In genomic region chr6:31826793-31827285, GRCh38 we compare ENCODE assay signal across 8 cellular contexts. TPM values are rescaled to one million over a fixed set of nuclear protein-coding genes. Genes with fewer than 3 reads are reported as not detected.
A peak's percentile ranks its signal among the peaks of the same experiment; 100 is the strongest.
DNase-seq lines count a peak whose midpoint lies in the region; ATAC-seq and TF ChIP-seq lines count a peak whose summit lies in the region.

No MANE protein-coding gene starts in this region.

- H3K9me3 Mint-ChIP-seq in activated CD4-positive, alpha-beta T cell treated with anti-CD3 and anti-CD28 coated beads, Interleukin-2, amount 10 ng/mL, durations not matched to agents 24 days and 14 days: no peaks in the 10 kb centered on the region
- no peaks in the 10 kb centered on the region for H3K9me3 Mint-ChIP-seq in activated T-cell treated with anti-CD3 and anti-CD28 coated beads, Interleukin-2, amount 50 U/mL, for 72 hours
- no peaks in the 10 kb centered on the region for H3K9me3 Mint-ChIP-seq in neural progenitor cell

- H3K27me3 ChIP-seq in Karpas-422 (ENCODE audit: low read length) (no peaks in the 10 kb centered on the region), neural progenitor cell (peaks cover 4% of the 10 kb centered on the region)

- intact Hi-C loops in activated CD4-positive, alpha-beta T cell treated with anti-CD3 and anti-CD28 coated beads, Interleukin-2, amount 10 ng/mL, durations not matched to agents 24 days and 14 days (cut with micrococcal nuclease): loop anchor here (2.0 to 10.0 kb wide), 4 partner anchors 20 to 332 kb away; partner anchors contain the start of genes LSM2, LTA, MICB and TNF

- peak overlapping the region; percentile 87 for H3K4me3 Mint-ChIP-seq in activated CD4-positive, alpha-beta T cell treated with anti-CD3 and anti-CD28 coated beads, Interleukin-2, amount 10 ng/mL, durations not matched to agents 24 days and 14 days
- peak overlapping the region; percentile 90 to 94 for H3K4me3 Mint-ChIP-seq in activated T-cell treated with anti-CD3 and anti-CD28 coated beads, Interleukin-2, amount 50 U/mL, for 72 hours
- peak overlapping the region; percentile 89 for H3K4me3 Mint-ChIP-seq in neural progenitor cell

- H2AFZ ChIP-seq in Karpas-422 (ENCODE audit: low read length) (peak overlapping the region; percentile 72), neural progenitor cell (replicated peaks) (peak overlapping the region; percentile 48)

- peaks cover 43% of the 10 kb centered on the region for H3F3A ChIP-seq in neural progenitor cell (ENCODE audit: low read depth)

- TF ChIP-seq CTCF in fibroblast of villous mesenchyme (IDR thresholded peaks at IDR 0.05; ENCODE audit: insufficient read depth, low read depth, low read length) (no peak), neural progenitor cell (IDR thresholded peaks at IDR 0.05) (no peak)

- peaks cover 34% of the 10 kb centered on the region for H3K4me1 ChIP-seq in Karpas-422 (ENCODE audit: low read length)
- H3K4me1 ChIP-seq in neural progenitor cell: peaks cover 8% of the 10 kb centered on the region

- H3K9me3 ChIP-seq in Karpas-422 (ENCODE audit: low read length) (no peaks in the 10 kb centered on the region), neural progenitor cell (ENCODE audit: low read depth) (no peaks in the 10 kb centered on the region)

- H3K4me1 Mint-ChIP-seq in activated CD4-positive, alpha-beta T cell treated with anti-CD3 and anti-CD28 coated beads, Interleukin-2, amount 10 ng/mL, durations not matched to agents 24 days and 14 days: peaks cover 40% of the 10 kb centered on the region
- H3K4me1 Mint-ChIP-seq in activated T-cell treated with anti-CD3 and anti-CD28 coated beads, Interleukin-2, amount 50 U/mL, for 72 hours (ENCODE audit: low read depth): peaks cover 59% of the 10 kb centered on the region
- H3K4me1 Mint-ChIP-seq in neural progenitor cell: peaks cover 50% of the 10 kb centered on the region

- H4K20me1 ChIP-seq in Karpas-422 (ENCODE audit: insufficient read depth, low read depth, low read length): no peaks in the 10 kb centered on the region
- no peaks in the 10 kb centered on the region for H4K20me1 ChIP-seq in neural progenitor cell (ENCODE audit: low read depth)

- H3K9me2 ChIP-seq in Karpas-422 (replicated peaks; ENCODE audit: insufficient read depth, low read length): no peaks in the 10 kb centered on the region

- H3K9ac ChIP-seq in Karpas-422 (ENCODE audit: low read length) (peak overlapping the region; percentile 79), neural progenitor cell (no peak overlapping the region)

- H3K4me2 ChIP-seq in Karpas-422 (ENCODE audit: low read depth, low read length, poor library complexity, severe bottlenecking) (peak overlapping the region; percentile 99), neural progenitor cell (peak overlapping the region; percentile 79)

- peak overlapping the region; percentile 70 for H3K27ac ChIP-seq in Karpas-422 (ENCODE audit: low read length)
- H3K27ac ChIP-seq in neural progenitor cell: peak overlapping the region; percentile 73

- H3K79me2 ChIP-seq in Karpas-422 (ENCODE audit: low read length) (peaks cover 30% of the 10 kb centered on the region), neural progenitor cell (ENCODE audit: low read depth) (peaks cover 24% of the 10 kb centered on the region)

- H3K27me3 Mint-ChIP-seq in activated CD4-positive, alpha-beta T cell treated with anti-CD3 and anti-CD28 coated beads, Interleukin-2, amount 10 ng/mL, durations not matched to agents 24 days and 14 days: no peaks in the 10 kb centered on the region
- no peaks in the 10 kb centered on the region for H3K27me3 Mint-ChIP-seq in activated T-cell treated with anti-CD3 and anti-CD28 coated beads, Interleukin-2, amount 50 U/mL, for 72 hours (ENCODE audit: low read depth)
- H3K27me3 Mint-ChIP-seq in neural progenitor cell (ENCODE audit: insufficient read depth, low read depth): peaks cover 2% of the 10 kb centered on the region

- no peak for DNase-seq in activated CD4-positive, alpha-beta T cell treated with anti-CD3 and anti-CD28 coated beads, Interleukin-2, amount 10 ng/mL, durations not matched to agents 24 days and 14 days
- DNase-seq in activated CD4-positive, alpha-beta T cell treated with anti-CD3 and anti-CD28 coated beads for 1 hour: no peak
- DNase-seq in Karpas-422: no peak
- DNase-seq in activated T-cell treated with anti-CD3 and anti-CD28 coated beads, Interleukin-2, amount 50 U/mL, for 72 hours: peak; percentile 62
- peak; percentile 87 for DNase-seq in fibroblast of villous mesenchyme (ENCODE audit: low read depth)
- DNase-seq in neural progenitor cell (ENCODE audit: low spot score): peak; percentile 57
- no peak for DNase-seq in ecto neural progenitor cell (ENCODE audit: low spot score)

- H3K4me3 ChIP-seq in Karpas-422 (ENCODE audit: low read length) (peak overlapping the region; percentile 71), fibroblast of villous mesenchyme (ENCODE audit: low read depth, low read length) (peak overlapping the region; percentile 54), neural progenitor cell (peak overlapping the region; percentile 47)

- peak overlapping the region; percentile 93 for H3K27ac Mint-ChIP-seq in activated CD4-positive, alpha-beta T cell treated with anti-CD3 and anti-CD28 coated beads, Interleukin-2, amount 10 ng/mL, durations not matched to agents 24 days and 14 days
- peak overlapping the region; percentile 89 for H3K27ac Mint-ChIP-seq in activated T-cell treated with anti-CD3 and anti-CD28 coated beads, Interleukin-2, amount 50 U/mL, for 72 hours
- peak overlapping the region; percentile 99 for H3K27ac Mint-ChIP-seq in neural progenitor cell

- H3K36me3 ChIP-seq in Karpas-422 (ENCODE audit: insufficient read depth, low read length): no peaks in the 10 kb centered on the region
- H3K36me3 ChIP-seq in neural progenitor cell: no peaks in the 10 kb centered on the region

- H3K36me3 Mint-ChIP-seq in activated CD4-positive, alpha-beta T cell treated with anti-CD3 and anti-CD28 coated beads, Interleukin-2, amount 10 ng/mL, durations not matched to agents 24 days and 14 days (ENCODE audit: low read depth): peaks cover 15% of the 10 kb centered on the region
- peaks cover 2 to 4% of the 10 kb centered on the region in 2 donors for H3K36me3 Mint-ChIP-seq in activated T-cell treated with anti-CD3 and anti-CD28 coated beads, Interleukin-2, amount 50 U/mL, for 72 hours (ENCODE audit: insufficient read depth in 2 of 2)
- no peaks in the 10 kb centered on the region for H3K36me3 Mint-ChIP-seq in neural progenitor cell

- peak; percentile 12 to 16 for ATAC-seq in activated T-cell treated with anti-CD3 and anti-CD28 coated beads, Interleukin-2, amount 50 U/mL, for 72 hours (replicated peaks in 1 of 2)
- ATAC-seq in GM19328 (IDR thresholded peaks at IDR 0.05; ENCODE audit: unreplicated experiment): no peak

RNA-seq across cellular contexts. Expression of gene HSPA1B, which starts 0.7 kb away (rescaled TPM):
- 156 and 161 TPM in 2 replicates for total RNA-seq in activated CD4-positive, alpha-beta T cell treated with anti-CD3 and anti-CD28 coated beads, Interleukin-2, amount 10 ng/mL, durations not matched to agents 24 days and 14 days
- 78.6 and 143 TPM in 2 replicates for total RNA-seq in Karpas-422 (2014; rRNA removed; shearing (Covaris generic); ENCODE audit: low replicate concordance)
- total RNA-seq in activated T-cell treated with anti-CD3 and anti-CD28 coated beads, Interleukin-2, amount 50 U/mL, for 72 hours: 10 to 100 TPM; 31.6 to 44.9 TPM
- total RNA-seq in fibroblast of villous mesenchyme: 84.4 and 148 TPM in 2 replicates
- 35.3 and 65.1 TPM in 2 replicates for total RNA-seq in neural progenitor cell (ENCODE audit: low replicate concordance)

RNA-seq across cellular contexts. Expression of gene HSPA1A, which starts 11.5 kb away (rescaled TPM):
- total RNA-seq in activated CD4-positive, alpha-beta T cell treated with anti-CD3 and anti-CD28 coated beads, Interleukin-2, amount 10 ng/mL, durations not matched to agents 24 days and 14 days: 189 and 190 TPM in 2 replicates
- 0.32 TPM in 1 of 2 replicates, not detected in the other for total RNA-seq in Karpas-422 (2014; rRNA removed; shearing (Covaris generic); ENCODE audit: low replicate concordance)
- total RNA-seq in activated T-cell treated with anti-CD3 and anti-CD28 coated beads, Interleukin-2, amount 50 U/mL, for 72 hours: 10 to 100 TPM; 16.5 to 37.6 TPM
- total RNA-seq in fibroblast of villous mesenchyme (77.0 and 132 TPM in 2 replicates), neural progenitor cell (ENCODE audit: low replicate concordance) (36.0 and 84.3 TPM in 2 replicates)

RNA-seq across cellular contexts. Expression of gene HSPA1L, which starts 11.8 kb away (rescaled TPM):
- total RNA-seq in activated CD4-positive, alpha-beta T cell treated with anti-CD3 and anti-CD28 coated beads, Interleukin-2, amount 10 ng/mL, durations not matched to agents 24 days and 14 days: 1.8 and 2.5 TPM in 2 replicates
- total RNA-seq in Karpas-422 (2014; rRNA removed; shearing (Covaris generic); ENCODE audit: low replicate concordance): 0.72 TPM in 1 of 2 replicates, not detected in the other
- total RNA-seq in activated T-cell treated with anti-CD3 and anti-CD28 coated beads, Interleukin-2, amount 50 U/mL, for 72 hours: 1 to 10 TPM; 2.9 to 3.1 TPM
- total RNA-seq in fibroblast of villous mesenchyme (0.86 and 0.97 TPM in 2 replicates), neural progenitor cell (ENCODE audit: low replicate concordance) (0.49 and 1.2 TPM in 2 replicates)

RNA-seq across cellular contexts. Expression of gene LSM2, which starts 20.1 kb away (rescaled TPM):
- total RNA-seq in activated CD4-positive, alpha-beta T cell treated with anti-CD3 and anti-CD28 coated beads, Interleukin-2, amount 10 ng/mL, durations not matched to agents 24 days and 14 days: 142 and 146 TPM in 2 replicates
- 44.9 and 57.4 TPM in 2 replicates for total RNA-seq in Karpas-422 (2014; rRNA removed; shearing (Covaris generic); ENCODE audit: low replicate concordance)
- 100 to 1,000 TPM; 122 to 123 TPM for total RNA-seq in activated T-cell treated with anti-CD3 and anti-CD28 coated beads, Interleukin-2, amount 50 U/mL, for 72 hours
- 21.6 and 23.7 TPM in 2 replicates for total RNA-seq in fibroblast of villous mesenchyme
- 105 and 125 TPM in 2 replicates for total RNA-seq in neural progenitor cell (ENCODE audit: low replicate concordance)

RNA-seq across cellular contexts. Expression of gene VARS1, which starts 31.3 kb away (rescaled TPM):
- total RNA-seq in activated CD4-positive, alpha-beta T cell treated with anti-CD3 and anti-CD28 coated beads, Interleukin-2, amount 10 ng/mL, durations not matched to agents 24 days and 14 days: 173 and 181 TPM in 2 replicates
- 38.0 and 43.0 TPM in 2 replicates for total RNA-seq in Karpas-422 (2014; rRNA removed; shearing (Covaris generic); ENCODE audit: low replicate concordance)
- total RNA-seq in activated T-cell treated with anti-CD3 and anti-CD28 coated beads, Interleukin-2, amount 50 U/mL, for 72 hours: 100 to 1,000 TPM in 1 of 2 donors, 10 to 100 TPM in 1; 91.3 to 101 TPM
- total RNA-seq in fibroblast of villous mesenchyme (60.0 and 73.1 TPM in 2 replicates), neural progenitor cell (ENCODE audit: low replicate concordance) (34.1 and 66.8 TPM in 2 replicates)

Comparison
In these comparisons a context has a peak if more than half of its experiments do, and no peak if none do; other contexts are left out.
1. DNase-seq: peak in activated T-cell treated with anti-CD3 and anti-CD28 coated beads, Interleukin-2, amount 50 U/mL, for 72 hours (2 of 2), fibroblast of villous mesenchyme (single experiment) and neural progenitor cell (single experiment); none in activated CD4-positive, alpha-beta T cell treated with anti-CD3 and anti-CD28 coated beads, Interleukin-2, amount 10 ng/mL, durations not matched to agents 24 days and 14 days (single experiment), activated CD4-positive, alpha-beta T cell treated with anti-CD3 and anti-CD28 coated beads for 1 hour (single experiment), Karpas-422 (single experiment) and ecto neural progenitor cell (single experiment).
2. RNA of gene HSPA1A, which starts 11.5 kb away (total RNA-seq): 189 to 190 TPM in activated CD4-positive, alpha-beta T cell treated with anti-CD3 and anti-CD28 coated beads, Interleukin-2, amount 10 ng/mL, durations not matched to agents 24 days and 14 days, 77.0 to 132 TPM in fibroblast of villous mesenchyme, 16.5 to 37.6 TPM in activated T-cell treated with anti-CD3 and anti-CD28 coated beads, Interleukin-2, amount 50 U/mL, for 72 hours and 36.0 to 84.3 TPM in neural progenitor cell; 0.32 TPM in Karpas-422; every median in the first group is over 10 times any median in the second.
3. Peak in every context shown above with its lines, with median percentiles within 50 percentile points of each other: H3K27ac Mint-ChIP-seq, H3K4me3 Mint-ChIP-seq and H3K4me3 ChIP-seq.